ENCODE assay signal across 8 cellular contexts in the genomic region with DNA sequence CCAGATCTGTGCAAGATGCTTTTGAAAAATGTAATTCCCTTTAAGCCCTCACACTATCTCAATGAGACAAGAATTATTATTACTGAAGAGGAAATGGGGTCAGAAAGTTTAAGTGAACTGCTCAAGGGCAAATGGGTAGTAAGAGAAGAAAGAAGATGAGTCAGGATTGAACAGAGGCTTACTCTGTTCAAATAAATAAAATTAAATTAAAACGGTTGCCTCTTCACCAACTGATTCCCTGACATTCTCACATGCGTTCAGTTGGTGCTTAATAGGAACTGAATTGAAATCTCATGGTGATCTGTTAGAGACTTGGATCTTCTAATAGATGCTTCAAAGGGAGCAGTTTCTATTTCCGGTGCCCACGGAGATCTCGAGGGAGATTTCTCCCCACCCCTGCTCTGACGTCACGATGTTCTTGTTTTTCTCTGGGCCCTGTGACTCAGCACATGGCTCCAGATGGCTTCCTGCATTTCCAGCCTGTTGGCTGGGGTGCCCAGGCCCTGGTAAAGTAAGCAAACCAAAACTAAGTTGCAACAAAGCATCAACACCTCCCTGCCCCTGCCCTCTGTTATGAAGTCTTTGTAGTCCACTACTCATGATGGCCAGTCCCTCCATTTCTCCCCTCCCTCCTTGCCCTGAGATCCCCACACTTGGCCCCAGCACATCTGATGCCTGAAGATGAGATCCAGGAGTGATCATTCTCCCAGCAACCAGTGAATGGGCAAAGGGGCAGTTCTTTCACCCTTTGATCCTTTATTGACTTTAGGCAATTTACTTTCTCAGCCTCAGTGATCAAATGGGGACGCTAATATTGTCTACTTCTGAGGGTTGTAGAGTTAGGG.
DNase-seq lines count a peak whose midpoint lies in the region; ATAC-seq and TF ChIP-seq lines count a peak whose summit lies in the region.

No MANE protein-coding gene starts in this region.

- no peak for TF ChIP-seq POLR2A in uterus (IDR thresholded peaks at IDR 0.05)

- H3K4me3 ChIP-seq in rectal smooth muscle tissue (ENCODE audit: low read length) (no peak overlapping the region), uterus (no peak overlapping the region)

- H3K27me3 ChIP-seq in rectal smooth muscle tissue (ENCODE audit: control insufficient read depth, insufficient read depth, low read length), result no peaks in the 10 kb centered on the region
- no peaks in the 10 kb centered on the region for H3K27me3 ChIP-seq in uterus

- H3K36me3 ChIP-seq in rectal smooth muscle tissue (ENCODE audit: control insufficient read depth, insufficient read depth, low read length) (no peaks in the 10 kb centered on the region), uterus (no peaks in the 10 kb centered on the region)

- H3K27me3 Mint-ChIP-seq in activated naive CD8-positive, alpha-beta T cell treated with anti-CD3 and anti-CD28 coated beads, Interleukin-2, amount 50 U/mL, for 24 hours, result no peaks in the 10 kb centered on the region

- no peaks in the 10 kb centered on the region for H3K9me3 ChIP-seq in uterus

- peak; percentile 53 for ATAC-seq in activated naive CD8-positive, alpha-beta T cell treated with anti-CD3 and anti-CD28 coated beads, Interleukin-2, amount 50 U/mL, for 24 hours
- no peak for ATAC-seq in GM18867 (IDR thresholded peaks at IDR 0.05; ENCODE audit: unreplicated experiment)

- intact Hi-C loops in cardiac septum (cut with DNase I) (no loop called here), uterus (cut with DNase I; ENCODE audit: low total_unique reads) (no loop called here)

- peak; percentile 85 for DNase-seq in H4 (ENCODE audit: low spot score)
- peak; percentile 77 for DNase-seq in SW480 (ENCODE audit: low spot score)
- DNase-seq in activated naive CD8-positive, alpha-beta T cell treated with anti-CD3 and anti-CD28 coated beads, Interleukin-2, amount 50 U/mL, for 24 hours, result peak; percentile 57
- peak; percentile 92 for DNase-seq in cardiac septum (ENCODE audit: low spot score)
- DNase-seq in uterus, result peak; percentile 67 to 87
- DNase-seq in NK-92 treated with Interleukin-12 subunit alpha and Interleukin-12 subunit beta, amount 100 ng/mL, for 24 hours (lab: John Stamatoyannopoulos, UW), result no peak

- peaks cover 28% of the 10 kb centered on the region for H3K4me1 Mint-ChIP-seq in activated naive CD8-positive, alpha-beta T cell treated with anti-CD3 and anti-CD28 coated beads, Interleukin-2, amount 50 U/mL, for 24 hours

- H3K27ac Mint-ChIP-seq in activated naive CD8-positive, alpha-beta T cell treated with anti-CD3 and anti-CD28 coated beads, Interleukin-2, amount 50 U/mL, for 24 hours, result peak overlapping the region; percentile 78

- no peak overlapping the region for H3K9ac ChIP-seq in rectal smooth muscle tissue (ENCODE audit: low read length)

- H3K4me3 Mint-ChIP-seq in activated naive CD8-positive, alpha-beta T cell treated with anti-CD3 and anti-CD28 coated beads, Interleukin-2, amount 50 U/mL, for 24 hours, result peak overlapping the region; percentile 45

- no peaks in the 10 kb centered on the region for H3K36me3 Mint-ChIP-seq in activated naive CD8-positive, alpha-beta T cell treated with anti-CD3 and anti-CD28 coated beads, Interleukin-2, amount 50 U/mL, for 24 hours (ENCODE audit: low read depth)

- H3K27ac ChIP-seq in rectal smooth muscle tissue (ENCODE audit: low read depth, low read length) (peak overlapping the region; percentile 33), uterus (peak overlapping the region; percentile 47 to 74)

- H3K9me3 Mint-ChIP-seq in activated naive CD8-positive, alpha-beta T cell treated with anti-CD3 and anti-CD28 coated beads, Interleukin-2, amount 50 U/mL, for 24 hours, result no peaks in the 10 kb centered on the region

- no peak for TF ChIP-seq CTCF in uterus (IDR thresholded peaks at IDR 0.05)

- H3K4me1 ChIP-seq in rectal smooth muscle tissue (ENCODE audit: control insufficient read depth, insufficient read depth, low read length) (peaks cover 9% of the 10 kb centered on the region), uterus (peaks cover 0 to 6% of the 10 kb centered on the region in 2 donors)
